In the genomic region with DNA sequence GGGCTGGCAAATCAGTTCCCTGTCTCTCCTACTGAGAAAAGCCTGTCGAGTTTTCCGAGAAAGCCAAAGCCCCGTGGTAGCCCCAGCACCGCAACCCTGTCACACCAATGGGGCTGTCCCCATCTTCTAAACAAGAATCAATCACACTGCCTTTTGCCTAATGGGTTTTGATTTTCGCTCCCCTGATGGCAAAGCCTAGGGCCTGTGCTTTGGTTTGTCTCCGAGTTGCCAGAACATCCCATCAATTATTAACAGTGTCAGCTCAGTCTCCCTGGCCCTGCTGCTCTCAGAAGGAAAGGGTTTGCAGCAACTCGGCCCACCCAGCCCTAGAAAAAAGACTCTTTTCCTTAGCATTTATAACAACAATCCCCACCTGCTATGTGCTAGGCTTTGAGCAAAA, we compare ENCODE assay signal across 18 cellular contexts. TPM values are rescaled to one million over a fixed set of nuclear protein-coding genes. Genes with fewer than 3 reads are reported as not detected.
DNase-seq lines count a peak whose midpoint lies in the region; ATAC-seq, FAIRE-seq and TF ChIP-seq lines count a peak whose summit lies in the region.
"Had no signal": no experiment of that assay in that cellular context is flagged by ENCODE, and none has a peak within 500 bp of the region (broad histone marks: within the 10 kb centered on the region; RNA-seq: fewer than 3 reads in every experiment).

No MANE protein-coding gene starts in this region.

- peaks cover 0 to 34% (median 2%) of the 10 kb centered on the region in 4 donors for H3K36me3 ChIP-seq in esophagus muscularis mucosa
- H3K36me3 ChIP-seq in HepG2 (replicated peaks in 1 of 2; ENCODE audit: control insufficient read depth in 1 of 2, insufficient read depth in 2 of 2, low read length in 2 of 2), result no peaks in the 10 kb centered on the region
- H3K36me3 ChIP-seq: BE2C had no signal

- no peak overlapping the region for H3K9ac ChIP-seq in HepG2 (ENCODE audit: insufficient read depth, low read depth, low read length)

- intact Hi-C loops in esophagus muscularis mucosa (cut with DNase I), result no loop called here
- intact Hi-C loops in HepG2 (cut with micrococcal nuclease; ENCODE audit: unreplicated experiment), result no loop called here
- intact Hi-C loops in dorsolateral prefrontal cortex (cut with DNase I), result no loop called here

- CTCF ChIA-PET in HepG2 (lab: Yijun Ruan, JAX; ENCODE audit: low intra/inter-chr PET ratio, low total read pairs), result interaction anchor here (9.6 kb wide), 1 partner anchor 144 kb away, joined by 159 read pairs; no protein-coding TSS in a partner anchor

- in situ Hi-C loops in HepG2 (cut with HindIII; ENCODE audit: extremely low pct_ligation_motif_present, low pct_unique_long_range_greater_than_20kb), result no loop called here

- H3K4me3 ChIP-seq in esophagus muscularis mucosa (peak overlapping the region in 1 of 4 donors; percentile 72), HepG2 (replicated peaks in 1 of 3; ENCODE audit: insufficient read depth in 1 of 3, low read depth in 2 of 3, low read length in 3 of 3) (no peak overlapping the region), dorsolateral prefrontal cortex (peak overlapping the region in 5 of 59 donors; percentile 4 to 78 (median 12))

- TF ChIP-seq CTCF in esophagus muscularis mucosa (IDR thresholded peaks at IDR 0.05) (no peak), HepG2 (CRISPR knock-in tag; IDR thresholded peaks at IDR 0.05) (no peak), osteocyte (IDR thresholded peaks at IDR 0.05) (no peak), dorsolateral prefrontal cortex (IDR thresholded peaks at IDR 0.05 in 54 of 56, conservative IDR thresholded peaks at IDR 0.05 in 2 of 56; ENCODE audit: low read depth in 1 of 56, partially characterized antibody in 56 of 56) (no peak)

- BruUV-seq in HepG2 (replicated peaks; lab: Mats Ljungman, UMichigan), result no TSS peak

- WGBS in esophagus muscularis mucosa, result 40% methylated on average over 7 of the region's 7 CpGs
- WGBS in HepG2 (ENCODE audit: low lambda C conversion rate), result 4% methylated on average over 7 of the region's 7 CpGs

- TF ChIP-seq EP300 in esophagus muscularis mucosa (IDR thresholded peaks at IDR 0.05), result no peak
- no peak for TF ChIP-seq EP300 in HepG2 (IDR thresholded peaks at IDR 0.05; ENCODE audit: low read depth in 2 of 2, low read length in 2 of 2)
- TF ChIP-seq EP300 in HepG2 (CRISPR knock-in tag; IDR thresholded peaks at IDR 0.05; ENCODE audit: borderline replicate concordance), result no peak

- H2AFZ ChIP-seq in HepG2 (ENCODE audit: low read length), result no peak overlapping the region

- H3K4me3 Mint-ChIP-seq in osteocyte (ENCODE audit: unreplicated experiment), result no peak overlapping the region
- H3K4me3 Mint-ChIP-seq: CD4-positive, alpha-beta memory T cell; HFFc6 had no signal

- H3K27ac ChIP-seq in esophagus muscularis mucosa (replicated peaks in 1 of 4) (peak overlapping the region; percentile 55 to 92 (median 88)), HepG2 (ENCODE audit: extremely low read length, insufficient read depth, low read length) (no peak overlapping the region), dorsolateral prefrontal cortex (peak overlapping the region in 3 of 59 donors; percentile 6 to 89 (median 21))
- H3K27ac ChIP-seq: C4-2B had no signal

- DNase-seq in HuH-7.5 (ENCODE audit: low spot score) (peak; percentile 69), esophagus muscularis mucosa (ENCODE audit: extremely low spot score) (no peak), HepG2 (ENCODE audit: low spot score) (no peak), renal cortical epithelial cell (ENCODE audit: low read depth) (peak; percentile 9), osteocyte (ENCODE audit: extremely low spot score, unreplicated experiment) (no peak), dorsolateral prefrontal cortex (no peak)
- DNase-seq: BE2C; CD4-positive, alpha-beta memory T cell; DMS79; HCEC 1CT; HFFc6 had no signal

- H3K9me3 Mint-ChIP-seq in osteocyte (ENCODE audit: unreplicated experiment), result no peaks in the 10 kb centered on the region
- H3K9me3 Mint-ChIP-seq: CD4-positive, alpha-beta memory T cell; HFFc6 had no signal

- peak overlapping the region; percentile 18 for H3K4me2 ChIP-seq in HepG2 (ENCODE audit: low read depth, low read length)

- TF ChIP-seq RAD21 in HepG2 (CRISPR knock-in tag; IDR thresholded peaks at IDR 0.05), result no peak

- H4K20me1 ChIP-seq in HepG2 (ENCODE audit: insufficient read depth, low read length), result peaks cover 26% of the 10 kb centered on the region; the same call in 1 of the 2 replicates

- peaks cover 0 to 10% (median 0%) of the 10 kb centered on the region in 4 donors for H3K27me3 ChIP-seq in esophagus muscularis mucosa
- peaks cover 2 to 17% of the 10 kb centered on the region in 2 experiments; a peak in 3 of 5 replicates for H3K27me3 ChIP-seq in HepG2 (ENCODE audit: control insufficient read depth in 1 of 2, insufficient read depth in 2 of 2, low read length in 2 of 2)
- no peaks in the 10 kb centered on the region for H3K27me3 ChIP-seq in dorsolateral prefrontal cortex
- H3K27me3 ChIP-seq: BE2C had no signal

- peaks cover 15% of the 10 kb centered on the region for H3K4me1 Mint-ChIP-seq in osteocyte (ENCODE audit: unreplicated experiment)

- H3K4me1 ChIP-seq in esophagus muscularis mucosa (peaks cover 3 to 100% (median 90%) of the 10 kb centered on the region in 4 donors), HepG2 (ENCODE audit: insufficient read depth, low read length) (peaks cover 42% of the 10 kb centered on the region)

- H3K27me3 Mint-ChIP-seq in osteocyte (ENCODE audit: unreplicated experiment), result peaks cover 23% of the 10 kb centered on the region

- H3K9me3 ChIP-seq in esophagus muscularis mucosa (no peaks in the 10 kb centered on the region), HepG2 (ENCODE audit: low read length) (no peaks in the 10 kb centered on the region)
- H3K9me3 ChIP-seq: BE2C had no signal

- POLR2A ChIA-PET in HepG2 (lab: Yijun Ruan, JAX), result no interaction called here

- ATAC-seq in HepG2 (peak; percentile 65), GM18505 (IDR thresholded peaks at IDR 0.05; ENCODE audit: unreplicated experiment) (no peak)

- H3K79me2 ChIP-seq in HepG2 (ENCODE audit: insufficient read depth, low read length), result no peaks in the 10 kb centered on the region

- no peak overlapping the region for H3K27ac Mint-ChIP-seq in osteocyte (ENCODE audit: unreplicated experiment)
- H3K27ac Mint-ChIP-seq: CD4-positive, alpha-beta memory T cell; HFFc6 had no signal

- peaks cover 38% of the 10 kb centered on the region for H3K36me3 Mint-ChIP-seq in osteocyte (ENCODE audit: unreplicated experiment)
- H3K36me3 Mint-ChIP-seq: CD4-positive, alpha-beta memory T cell had no signal

- peak; percentile 53 for FAIRE-seq in HepG2 (lab: Jason Lieb, UNC)
- FAIRE-seq: A204.1, G401.6, GM12891, GM19239, H1 had no signal

- no peak for TF ChIP-seq POLR2A in esophagus muscularis mucosa (IDR thresholded peaks at IDR 0.05; ENCODE audit: low read depth)
- no peak for TF ChIP-seq POLR2A in HepG2 (IDR thresholded peaks at IDR 0.05; ENCODE audit: insufficient read depth in 1 of 2, low read depth in 2 of 2, low read length in 2 of 2)
- no peak for TF ChIP-seq POLR2A in GM18505 (IDR thresholded peaks at IDR 0.05; ENCODE audit: borderline replicate concordance, extremely low read depth, insufficient read depth, insufficient read length)

TF ChIP-seq in HepG2, 621 proteins besides CTCF, POLR2A, EP300 and RAD21 (continues in another document):
- TF ChIP-seq ZNF343 (CRISPR knock-in tag; IDR thresholded peaks at IDR 0.05), result no peak

RNA-seq across cellular contexts. Expression of gene KCNB1, which starts 4.2 kb away (rescaled TPM):
- total RNA-seq in esophagus muscularis mucosa (10 to 100 TPM; 32.3 to 55.5 (median 51.9) TPM), HepG2 (2016; rRNA removed; fragmentation: Illumina TruSeq; extraction: Trizol) (0.02 TPM in 1 of 2 replicates, not detected in the other), renal cortical epithelial cell (under 0.01 and 0.30 TPM in 2 replicates), osteocyte (21.3 and 24.6 TPM in 2 replicates), dorsolateral prefrontal cortex (100 to 1,000 TPM in 85 of 120 experiments, 10 to 100 TPM in 35; 39.1 to 171 (median 119) TPM)
- total RNA-seq in HepG2 (2016; cell fraction: cytosol; rRNA removed; fragmentation: Illumina TruSeq; extraction: Trizol; ENCODE audit: low read depth), result not detected in 2 replicates
- total RNA-seq in HepG2 (2016; cell fraction: insoluble cytoplasmic fraction; rRNA removed; fragmentation: Illumina TruSeq; extraction: Trizol), result 0.04 TPM in 1 of 2 replicates, not detected in the other
- total RNA-seq in HepG2 (2016; cell fraction: membrane; rRNA removed; fragmentation: Illumina TruSeq; extraction: Trizol), result not detected in 2 replicates
- 0.09 TPM in 1 of 2 replicates, not detected in the other for total RNA-seq in HepG2 (2016; cell fraction: nucleus; rRNA removed; fragmentation: Illumina TruSeq; extraction: Trizol)
- 0.01 TPM in 1 of 2 replicates, not detected in the other for polyA plus RNA-seq in HepG2 (2011; rRNA removed)
- polyA plus RNA-seq in HepG2 (2011; cell fraction: cytosol; rRNA removed), result 0.03 TPM in 1 of 2 replicates, not detected in the other
- not detected in 2 replicates for polyA plus RNA-seq in HepG2 (2011; cell fraction: nucleus; rRNA removed)
- polyA plus RNA-seq in HepG2 (2012), result 0.05 and 0.09 TPM in 2 replicates
- not detected in 2 replicates for polyA plus RNA-seq in HepG2 (2016; cell fraction: cytosol; fragmentation: Illumina TruSeq; extraction: Trizol; ENCODE audit: low read depth)
- not detected in 2 replicates for polyA plus RNA-seq in HepG2 (2016; cell fraction: insoluble cytoplasmic fraction; fragmentation: Illumina TruSeq; extraction: Trizol; ENCODE audit: low read depth)
- polyA plus RNA-seq in HepG2 (2016; cell fraction: membrane; fragmentation: Illumina TruSeq; extraction: Trizol; ENCODE audit: low read depth), result not detected in 2 replicates
- polyA plus RNA-seq in HepG2 (2016; cell fraction: nucleus; fragmentation: Illumina TruSeq; extraction: Trizol; ENCODE audit: insufficient read depth, low read depth), result not detected in 2 replicates
- 0.16 TPM in 1 of 2 replicates, not detected in the other for polyA minus RNA-seq in HepG2 (2011; rRNA and poly(A)+ RNA removed; ENCODE audit: low replicate concordance)
- not detected in 2 replicates for polyA minus RNA-seq in HepG2 (2011; cell fraction: cytosol; rRNA and poly(A)+ RNA removed)
- polyA minus RNA-seq in HepG2 (2011; cell fraction: nucleus; rRNA and poly(A)+ RNA removed), result under 0.01 TPM in 1 of 2 replicates, not detected in the other
- total RNA-seq: CD4-positive, alpha-beta memory T cell had no signal

Comparison
In these comparisons a context has a peak if more than half of its experiments do, and no peak if none do; other contexts are left out.
1. DNase-seq: peak in HuH-7.5 (single experiment) and renal cortical epithelial cell (single experiment); none in esophagus muscularis mucosa (single experiment), HepG2 (single experiment), osteocyte (single experiment) and dorsolateral prefrontal cortex (0 of 10).
2. RNA of gene KCNB1, which starts 4.2 kb away (total RNA-seq): 39.1 to 171 TPM in dorsolateral prefrontal cortex, 32.3 to 55.5 TPM in esophagus muscularis mucosa and 21.3 to 24.6 TPM in osteocyte; under 0.01 to 0.30 TPM in renal cortical epithelial cell and 0.02 to 0.09 TPM in HepG2; every median in the first group is over 10 times any median in the second.